1 cellular context compared by ENCODE assay signal in genomic region chr6:53794073-53794719, GRCh38.
TF ChIP-seq lines count a peak whose summit lies in the region.

No MANE protein-coding gene starts in this region.

TF ChIP-seq in HepG2, 621 proteins besides CTCF, POLR2A, EP300 and RAD21 (continued from another document and continues in another):
- TF ChIP-seq MYPOP (CRISPR knock-in tag; IDR thresholded peaks at IDR 0.05) = peak; percentile 91
- TF ChIP-seq ZBTB34 (CRISPR knock-in tag; IDR thresholded peaks at IDR 0.05) = peak; percentile 70; the same call in 1 of the 2 replicates
- 0 out of 2 replicates have a peak, but pooled peaks have one; percentile 28 for TF ChIP-seq TOPORS (CRISPR knock-in tag; IDR thresholded peaks at IDR 0.05)
- no peak; the same call in 1 of the 2 replicates for TF ChIP-seq ZNF674 (CRISPR knock-in tag; IDR thresholded peaks at IDR 0.05; ENCODE audit: low read depth)
- no peak for TF ChIP-seq PAXIP1 (CRISPR knock-in tag; conservative IDR thresholded peaks at IDR 0.05)
- 0 out of 2 replicates have a peak, but pooled peaks have one; percentile 17 for TF ChIP-seq THAP7 (CRISPR knock-in tag; IDR thresholded peaks at IDR 0.05)
- peak; percentile 94 for TF ChIP-seq ZBTB43 (CRISPR knock-in tag; conservative IDR thresholded peaks at IDR 0.05)
- no peak; the same call in 1 of the 2 replicates for TF ChIP-seq POGZ (CRISPR knock-in tag; IDR thresholded peaks at IDR 0.05)
- peak; percentile 20; the same call in 1 of the 2 replicates for TF ChIP-seq CREM (IDR thresholded peaks at IDR 0.05)
- TF ChIP-seq CREM (CRISPR knock-in tag; IDR thresholded peaks at IDR 0.05) = no peak
- no peak for TF ChIP-seq HBP1 (CRISPR knock-in tag; IDR thresholded peaks at IDR 0.05; ENCODE audit: low read depth)
- TF ChIP-seq ARNT2 (CRISPR knock-in tag; IDR thresholded peaks at IDR 0.05; ENCODE audit: low read depth) = peak; percentile 36
- no peak for TF ChIP-seq SP4 (CRISPR knock-in tag; IDR thresholded peaks at IDR 0.05)
- TF ChIP-seq CAMTA2 (CRISPR knock-in tag; IDR thresholded peaks at IDR 0.05; ENCODE audit: borderline replicate concordance) = peak; percentile 46; the same call in 1 of the 2 replicates
- no peak for TF ChIP-seq ZC3H4 (CRISPR knock-in tag; IDR thresholded peaks at IDR 0.05; ENCODE audit: borderline replicate concordance)
- no peak for TF ChIP-seq HCFC1 (IDR thresholded peaks at IDR 0.05; ENCODE audit: low read depth, low read length)
- TF ChIP-seq ZNF281 (CRISPR knock-in tag; IDR thresholded peaks at IDR 0.05; ENCODE audit: borderline replicate concordance) = no peak
- TF ChIP-seq MAFG (CRISPR knock-in tag; IDR thresholded peaks at IDR 0.05) = no peak
- TF ChIP-seq HOXA9 (CRISPR knock-in tag; IDR thresholded peaks at IDR 0.05; ENCODE audit: borderline replicate concordance) = no peak
- peak; percentile 14 for TF ChIP-seq SAP130 (CRISPR knock-in tag; IDR thresholded peaks at IDR 0.05; ENCODE audit: low read depth)
- TF ChIP-seq ZIK1 (CRISPR knock-in tag; IDR thresholded peaks at IDR 0.05; ENCODE audit: borderline replicate concordance, low read depth) = peak; percentile 82; the same call in 1 of the 2 replicates
- TF ChIP-seq GATAD2A (CRISPR knock-in tag; IDR thresholded peaks at IDR 0.05) = peak; percentile 25; the same call in 1 of the 2 replicates
- no peak for TF ChIP-seq MAZ (IDR thresholded peaks at IDR 0.05; ENCODE audit: borderline replicate concordance, low read depth, low read length)
- no peak for TF ChIP-seq MAZ (CRISPR knock-in tag; IDR thresholded peaks at IDR 0.05; ENCODE audit: low read depth)
- 0 out of 2 replicates have a peak, but pooled peaks have one; percentile 75 for TF ChIP-seq ELF4 (CRISPR knock-in tag; IDR thresholded peaks at IDR 0.05; ENCODE audit: borderline replicate concordance)
- TF ChIP-seq ZNF124 (CRISPR knock-in tag; IDR thresholded peaks at IDR 0.05) = no peak
- TF ChIP-seq CEBPG (CRISPR knock-in tag; IDR thresholded peaks at IDR 0.05) = no peak
- TF ChIP-seq ZBTB10 (CRISPR knock-in tag; IDR thresholded peaks at IDR 0.05; ENCODE audit: borderline replicate concordance) = peak; percentile 53; the same call in 1 of the 2 replicates
- 0 out of 2 replicates have a peak, but pooled peaks have one; percentile 3 for TF ChIP-seq ZNF646 (CRISPR knock-in tag; IDR thresholded peaks at IDR 0.05)
- peak; percentile 83 for TF ChIP-seq ZNF619 (CRISPR knock-in tag; IDR thresholded peaks at IDR 0.05)
- TF ChIP-seq ZBTB37 (CRISPR knock-in tag; IDR thresholded peaks at IDR 0.05) = no peak
